14 cellular contexts compared by ENCODE assay signal in genomic region chr1:31987231-31987630, GRCh38. TPM values are rescaled to one million over a fixed set of nuclear protein-coding genes. Genes with fewer than 3 reads are reported as not detected.
A peak's percentile ranks its signal among the peaks of the same experiment; 100 is the strongest.
DNase-seq lines count a peak whose midpoint lies in the region; ATAC-seq and TF ChIP-seq lines count a peak whose summit lies in the region.
"Had no signal": no experiment of that assay in that cellular context is flagged by ENCODE, and none has a peak within 500 bp of the region (broad histone marks: within the 10 kb centered on the region; RNA-seq: fewer than 3 reads in every experiment).

No MANE protein-coding gene starts in this region.

- H4K20me1 ChIP-seq in SU-DHL-6 (ENCODE audit: low read depth, low read length) (no peaks in the 10 kb centered on the region), Karpas-422 (ENCODE audit: insufficient read depth, low read depth, low read length) (no peaks in the 10 kb centered on the region), osteoblast (ENCODE audit: insufficient read depth, low read length) (no peaks in the 10 kb centered on the region)

- H3K4me2 ChIP-seq in SU-DHL-6 (ENCODE audit: low read depth, low read length, poor library complexity, severe bottlenecking) (no peak overlapping the region), Karpas-422 (ENCODE audit: low read depth, low read length, poor library complexity, severe bottlenecking) (no peak overlapping the region), osteoblast (ENCODE audit: insufficient read depth, low read length) (no peak overlapping the region)

- no peaks in the 10 kb centered on the region for H3K36me3 Mint-ChIP-seq in CD4-positive, CD25-positive, alpha-beta regulatory T cell

- H3K9ac ChIP-seq in SU-DHL-6 (ENCODE audit: low read length) = no peak overlapping the region
- no peak overlapping the region for H3K9ac ChIP-seq in Karpas-422 (ENCODE audit: low read length)

- H3K4me1 Mint-ChIP-seq in CD4-positive, CD25-positive, alpha-beta regulatory T cell = peaks cover 10 to 48% (median 32%) of the 10 kb centered on the region in 4 donors

- 35 to 40% methylated on average over 6 to 8 of the region's 9 CpGs for WGBS in mesodermal cell (ENCODE audit: insufficient coverage in 2 of 2), 2 experiments

- H3K79me2 ChIP-seq in SU-DHL-6 (ENCODE audit: insufficient read depth, low read length) (no peaks in the 10 kb centered on the region), Karpas-422 (ENCODE audit: low read length) (no peaks in the 10 kb centered on the region), osteoblast (ENCODE audit: insufficient read depth, low read length) (no peaks in the 10 kb centered on the region)

- H3K9me3 ChIP-seq in CD4-positive, CD25-positive, alpha-beta regulatory T cell (ENCODE audit: control insufficient read depth in 2 of 2, low read length in 2 of 2) = no peaks in the 10 kb centered on the region
- H3K9me3 ChIP-seq in SU-DHL-6 (ENCODE audit: insufficient read depth, low read length) (no peaks in the 10 kb centered on the region), mesodermal cell (ENCODE audit: control insufficient read depth, low read length) (no peaks in the 10 kb centered on the region), Karpas-422 (ENCODE audit: low read length) (no peaks in the 10 kb centered on the region), osteoblast (ENCODE audit: low read depth, low read length) (no peaks in the 10 kb centered on the region)

- H3K27me3 ChIP-seq in CD4-positive, CD25-positive, alpha-beta regulatory T cell (ENCODE audit: control insufficient read depth, insufficient read depth, low read length) = no peaks in the 10 kb centered on the region
- H3K27me3 ChIP-seq in H7 (ENCODE audit: control insufficient read depth, insufficient read depth, low read length) = no peaks in the 10 kb centered on the region
- no peaks in the 10 kb centered on the region for H3K27me3 ChIP-seq in SU-DHL-6 (ENCODE audit: low read length)
- H3K27me3 ChIP-seq in Karpas-422 (ENCODE audit: low read length) = no peaks in the 10 kb centered on the region
- no peaks in the 10 kb centered on the region for H3K27me3 ChIP-seq in osteoblast (ENCODE audit: insufficient read depth, low read length)

- TF ChIP-seq CTCF in SU-DHL-6 (IDR thresholded peaks at IDR 0.05; ENCODE audit: insufficient read depth, low read length, poor library complexity, severe bottlenecking) (no peak), osteoblast (IDR thresholded peaks at IDR 0.05; ENCODE audit: extremely low read depth, low read depth, low read length) (no peak)

- H3K9me3 Mint-ChIP-seq in CD4-positive, CD25-positive, alpha-beta regulatory T cell = no peaks in the 10 kb centered on the region
- H3K9me3 Mint-ChIP-seq: dendritic cell treated with granulocyte-macrophage colony-stimulating factor and Interleukin-4, amounts not matched to agents 40 ng/mL and 50 ng/mL, for 4 days had no signal

- H3K4me1 ChIP-seq in CD4-positive, CD25-positive, alpha-beta regulatory T cell (ENCODE audit: control insufficient read depth, insufficient read depth, low read length, poor library complexity, severe bottlenecking) = peaks cover 30% of the 10 kb centered on the region
- H3K4me1 ChIP-seq in mesodermal cell (ENCODE audit: control insufficient read depth, insufficient read depth, low read length, poor library complexity, severe bottlenecking) (peaks cover 25% of the 10 kb centered on the region), Karpas-422 (ENCODE audit: low read length) (peaks cover 13% of the 10 kb centered on the region), osteoblast (ENCODE audit: insufficient read depth, low read length) (peaks cover 5% of the 10 kb centered on the region)

- DNase-seq in CD4-positive, CD25-positive, alpha-beta regulatory T cell = no peak
- DNase-seq in H7 (peak; percentile 43), Karpas-422 (no peak), osteoblast (ENCODE audit: insufficient read length, low spot score, missing footprints) (no peak), D341Med (ENCODE audit: low spot score) (no peak)
- DNase-seq: activated gamma-delta T cell treated with Interleukin-2 at 50 U/mL for 16 hours, Calu3, kidney, NCI-H1436 had no signal

- no peak overlapping the region for H3K4me3 ChIP-seq in CD4-positive, CD25-positive, alpha-beta regulatory T cell (ENCODE audit: low read depth, low read length)
- no peak overlapping the region for H3K4me3 ChIP-seq in H7 (ENCODE audit: insufficient read depth, low read depth, low read length)
- H3K4me3 ChIP-seq in SU-DHL-6 (ENCODE audit: insufficient read depth, low read length, poor library complexity, severe bottlenecking) = no peak overlapping the region
- no peak overlapping the region for H3K4me3 ChIP-seq in mesodermal cell (ENCODE audit: extremely low read depth, insufficient read depth, low read length, poor library complexity, severe bottlenecking)
- no peak overlapping the region for H3K4me3 ChIP-seq in Karpas-422 (ENCODE audit: low read length)
- no peak overlapping the region for H3K4me3 ChIP-seq in osteoblast (ENCODE audit: insufficient read depth, low read length)

- H2AFZ ChIP-seq in SU-DHL-6 (ENCODE audit: low read depth, low read length, severe bottlenecking) (no peak overlapping the region), Karpas-422 (ENCODE audit: low read length) (no peak overlapping the region), osteoblast (ENCODE audit: low read length) (no peak overlapping the region)

- peaks cover 31% of the 10 kb centered on the region for H3F3A ChIP-seq in SU-DHL-6 (ENCODE audit: insufficient read depth)

- no peak overlapping the region for H3K4me3 Mint-ChIP-seq in CD4-positive, CD25-positive, alpha-beta regulatory T cell
- H3K4me3 Mint-ChIP-seq: dendritic cell treated with granulocyte-macrophage colony-stimulating factor and Interleukin-4, amounts not matched to agents 40 ng/mL and 50 ng/mL, for 4 days had no signal

- no peaks in the 10 kb centered on the region for H3K36me3 ChIP-seq in CD4-positive, CD25-positive, alpha-beta regulatory T cell (ENCODE audit: control insufficient read depth, insufficient read depth, low read length)
- H3K36me3 ChIP-seq in H7 (replicated peaks; ENCODE audit: control insufficient read depth, insufficient read depth, low read length) (no peaks in the 10 kb centered on the region), SU-DHL-6 (ENCODE audit: low read length) (no peaks in the 10 kb centered on the region), mesodermal cell (ENCODE audit: control insufficient read depth, insufficient read depth, low read length) (no peaks in the 10 kb centered on the region), Karpas-422 (ENCODE audit: insufficient read depth, low read length) (no peaks in the 10 kb centered on the region), osteoblast (ENCODE audit: insufficient read depth, low read length) (no peaks in the 10 kb centered on the region)

- H3K27ac ChIP-seq in CD4-positive, CD25-positive, alpha-beta regulatory T cell (ENCODE audit: insufficient read depth, low read length, poor library complexity, severe bottlenecking) = no peak overlapping the region
- H3K27ac ChIP-seq in SU-DHL-6 (ENCODE audit: low read depth, low read length) = peak overlapping the region; percentile 10; the same call in 1 of the 2 replicates
- H3K27ac ChIP-seq in mesodermal cell (ENCODE audit: low read depth, low read length, severe bottlenecking) = peak overlapping the region; percentile 29
- no peak overlapping the region for H3K27ac ChIP-seq in Karpas-422 (ENCODE audit: low read length)
- H3K27ac ChIP-seq in osteoblast (ENCODE audit: low read depth, low read length) = no peak overlapping the region

- ATAC-seq in CD4-positive, CD25-positive, alpha-beta regulatory T cell (ENCODE audit: low read depth in 2 of 2) = no peak
- no peak for ATAC-seq in GM21367 (IDR thresholded peaks at IDR 0.05; ENCODE audit: unreplicated experiment)
- ATAC-seq: activated CD4-positive, CD25-positive, alpha-beta regulatory T cell treated with anti-CD3 and anti-CD28 coated beads, Interleukin-2, amount 50 U/mL, for 24 hours had no signal

- H3K27me3 Mint-ChIP-seq in CD4-positive, CD25-positive, alpha-beta regulatory T cell = peaks cover 4% of the 10 kb centered on the region
- H3K27me3 Mint-ChIP-seq: dendritic cell treated with granulocyte-macrophage colony-stimulating factor and Interleukin-4, amounts not matched to agents 40 ng/mL and 50 ng/mL, for 4 days had no signal

- peak overlapping the region in 2 of 3 donors; percentile 73 to 74 for H3K27ac Mint-ChIP-seq in CD4-positive, CD25-positive, alpha-beta regulatory T cell
- H3K27ac Mint-ChIP-seq: dendritic cell treated with granulocyte-macrophage colony-stimulating factor and Interleukin-4, amounts not matched to agents 40 ng/mL and 50 ng/mL, for 4 days had no signal

- H3K9me2 ChIP-seq in SU-DHL-6 (replicated peaks; ENCODE audit: insufficient read depth, low read length) = no peaks in the 10 kb centered on the region
- H3K9me2 ChIP-seq in Karpas-422 (replicated peaks; ENCODE audit: insufficient read depth, low read length) = no peaks in the 10 kb centered on the region

RNA-seq across cellular contexts. Expression of gene KHDRBS1, which starts 26.4 kb away (rescaled TPM):
- total RNA-seq in CD4-positive, CD25-positive, alpha-beta regulatory T cell = 100 TPM
- 100 to 1,000 TPM in 1 of 4 donors, 10 to 100 TPM in 3; 97.1 to 117 (median 99.4) TPM for polyA plus RNA-seq in CD4-positive, CD25-positive, alpha-beta regulatory T cell
- 84.7 and 108 TPM in 2 replicates for total RNA-seq in H7 (2014; rRNA removed; shearing (Covaris generic))
- polyA plus RNA-seq in mesodermal cell (2013, experiment 1 of 2) = 189 TPM
- 212 TPM for polyA plus RNA-seq in mesodermal cell (2013, experiment 2 of 2)
- total RNA-seq in Karpas-422 (2014; rRNA removed; shearing (Covaris generic); ENCODE audit: low replicate concordance) = 70.9 and 77.5 TPM in 2 replicates
- 52.8 and 53.9 TPM in 2 replicates for total RNA-seq in osteoblast

RNA-seq across cellular contexts. Expression of gene PTP4A2, which starts 49.1 kb away (rescaled TPM):
- 364 TPM for total RNA-seq in CD4-positive, CD25-positive, alpha-beta regulatory T cell
- 100 to 1,000 TPM; 288 to 597 (median 387) TPM for polyA plus RNA-seq in CD4-positive, CD25-positive, alpha-beta regulatory T cell
- total RNA-seq in H7 (2014; rRNA removed; shearing (Covaris generic)) = 307 and 444 TPM in 2 replicates
- polyA plus RNA-seq in mesodermal cell (2013, experiment 1 of 2) = 179 TPM
- polyA plus RNA-seq in mesodermal cell (2013, experiment 2 of 2) = 163 TPM
- total RNA-seq in Karpas-422 (2014; rRNA removed; shearing (Covaris generic); ENCODE audit: low replicate concordance) = 215 and 401 TPM in 2 replicates
- 539 and 568 TPM in 2 replicates for total RNA-seq in osteoblast

Comparison
In these comparisons a context has a peak if more than half of its experiments do, and no peak if none do; other contexts are left out.
1. H3K27ac ChIP-seq: peak in SU-DHL-6 (single experiment) and mesodermal cell (single experiment); none in CD4-positive, CD25-positive, alpha-beta regulatory T cell (single experiment), Karpas-422 (single experiment) and osteoblast (single experiment).